In genomic region chr13:110301606-110302131, GRCh38 we compare ENCODE assay signal across 1 cellular context.
A peak's percentile ranks its signal among the peaks of the same experiment; 100 is the strongest.
TF ChIP-seq lines count a peak whose summit lies in the region.

No MANE protein-coding gene starts in this region.

TF ChIP-seq in IMR-90, 13 proteins besides CTCF, POLR2A, EP300 and RAD21 (continued from another document):
- 0 out of 2 replicates have a peak, but pooled peaks have one; percentile 14 for TF ChIP-seq BHLHE40 (IDR thresholded peaks at IDR 0.05; ENCODE audit: low read depth, low read length)
